ENCODE assay signal across 13 cellular contexts in genomic region chr1:2276803-2277580, GRCh38. TPM values are rescaled to one million over a fixed set of nuclear protein-coding genes. Genes with fewer than 3 reads are reported as not detected.
A peak's percentile ranks its signal among the peaks of the same experiment; 100 is the strongest.
DNase-seq lines count a peak whose midpoint lies in the region; ATAC-seq, FAIRE-seq and TF ChIP-seq lines count a peak whose summit lies in the region.
"Had no signal": no experiment of that assay in that cellular context is flagged by ENCODE, and none has a peak within 500 bp of the region (broad histone marks: within the 10 kb centered on the region; RNA-seq: fewer than 3 reads in every experiment).

No MANE protein-coding gene starts in this region.

- H3K27me3 Mint-ChIP-seq in T-helper 2 cell treated with Interferon-gamma antibody and Interleukin-4, amounts not matched to agents 5 μg/mL and 100 μg/mL, for 36 hours (ENCODE audit: low read depth) = no peaks in the 10 kb centered on the region

- no peaks in the 10 kb centered on the region for H3K27me3 ChIP-seq in right cardiac atrium (ENCODE audit: control insufficient read depth, insufficient read depth)
- H3K27me3 ChIP-seq in stomach smooth muscle (ENCODE audit: control insufficient read depth in 1 of 2, insufficient read depth in 2 of 2, low read length in 2 of 2) = no peaks in the 10 kb centered on the region
- H3K27me3 ChIP-seq: MG63 had no signal

- peak overlapping the region; percentile 15 for H3K27ac Mint-ChIP-seq in T-helper 2 cell treated with Interferon-gamma antibody and Interleukin-4, amounts not matched to agents 5 μg/mL and 100 μg/mL, for 36 hours

- FAIRE-seq in GM12892 (lab: Jason Lieb, UNC) = no peak
- FAIRE-seq: TTC549 had no signal

- no peak for ATAC-seq in right cardiac atrium
- ATAC-seq in HG02763 (IDR thresholded peaks at IDR 0.05; ENCODE audit: unreplicated experiment) = no peak

- no peaks in the 10 kb centered on the region for H3K9me3 ChIP-seq in right cardiac atrium (ENCODE audit: control insufficient read depth, low read length)
- H3K9me3 ChIP-seq in stomach smooth muscle (ENCODE audit: control insufficient read depth in 2 of 2, low read length in 2 of 2) = no peaks in the 10 kb centered on the region
- H3K9me3 ChIP-seq: MG63 had no signal

- WGBS in right cardiac atrium = 68% methylated on average over 12 of the region's 12 CpGs

- TF ChIP-seq POLR2A in GM12892 (IDR thresholded peaks at IDR 0.05; ENCODE audit: low read depth, low read length) = no peak

- H3K4me1 ChIP-seq in right cardiac atrium (ENCODE audit: control insufficient read depth, insufficient read depth, low read length) = peaks cover 49% of the 10 kb centered on the region
- peaks cover 71% of the 10 kb centered on the region for H3K4me1 ChIP-seq in stomach smooth muscle (ENCODE audit: control insufficient read depth, insufficient read depth, low read length)

- H3K9ac ChIP-seq in stomach smooth muscle (ENCODE audit: low read length in 2 of 2) = no peak overlapping the region

- peaks cover 0 to 4% of the 10 kb centered on the region in 2 donors for H3K36me3 ChIP-seq in stomach smooth muscle (ENCODE audit: control insufficient read depth in 2 of 2, insufficient read depth in 2 of 2, low read length in 2 of 2)

- no peak for DNase-seq in T-helper 2 cell treated with Interferon-gamma antibody and Interleukin-4, amounts not matched to agents 5 μg/mL and 100 μg/mL, for 36 hours (ENCODE audit: low spot score)
- no peak for DNase-seq in T-helper 2 cell
- DNase-seq in amniotic epithelial cell (ENCODE audit: low read depth) = peak; percentile 67
- peak; percentile 10 to 31 (median 23) for DNase-seq in right cardiac atrium
- DNase-seq in NCI-H774 (lab: John Stamatoyannopoulos, UW) = no peak
- no peak for DNase-seq in GM12892 (ENCODE audit: insufficient read length)
- DNase-seq: anterior cingulate cortex, hypothalamus, MG63 had no signal

- H3K27ac ChIP-seq in right cardiac atrium (ENCODE audit: low read length) = no peak overlapping the region
- H3K27ac ChIP-seq in stomach smooth muscle (ENCODE audit: low read length) = peak overlapping the region; percentile 18
- H3K27ac ChIP-seq: 22Rv1 had no signal

- H3K4me3 ChIP-seq in right cardiac atrium (ENCODE audit: low read length) = no peak overlapping the region
- no peak overlapping the region for H3K4me3 ChIP-seq in stomach smooth muscle (ENCODE audit: low read length in 2 of 2)
- H3K4me3 ChIP-seq: MG63 had no signal

- H3K4me1 Mint-ChIP-seq in T-helper 2 cell treated with Interferon-gamma antibody and Interleukin-4, amounts not matched to agents 5 μg/mL and 100 μg/mL, for 36 hours (ENCODE audit: low read depth) = peaks cover 22% of the 10 kb centered on the region

- H3K4me3 Mint-ChIP-seq in T-helper 2 cell treated with Interferon-gamma antibody and Interleukin-4, amounts not matched to agents 5 μg/mL and 100 μg/mL, for 36 hours = no peak overlapping the region

- peaks cover 14% of the 10 kb centered on the region for H3K36me3 Mint-ChIP-seq in T-helper 2 cell treated with Interferon-gamma antibody and Interleukin-4, amounts not matched to agents 5 μg/mL and 100 μg/mL, for 36 hours (ENCODE audit: low read depth)

- intact Hi-C loops in right cardiac atrium (cut with DNase I) = no loop called here

- H3K9me3 Mint-ChIP-seq in T-helper 2 cell treated with Interferon-gamma antibody and Interleukin-4, amounts not matched to agents 5 μg/mL and 100 μg/mL, for 36 hours = no peaks in the 10 kb centered on the region

RNA-seq across cellular contexts. Expression of gene SKI, which starts 48.9 kb away (rescaled TPM):
- total RNA-seq in right cardiac atrium = 10 to 100 TPM; 56.7 to 83.1 (median 68.9) TPM
- polyA plus RNA-seq in right cardiac atrium = 35.6 TPM
- polyA plus RNA-seq in GM12892 (2012; ENCODE audit: missing spikeins) = 2.0 TPM

Comparison
In these comparisons a context has a peak if more than half of its experiments do, and no peak if none do; other contexts are left out.
1. DNase-seq: peak in amniotic epithelial cell (single experiment) and right cardiac atrium (3 of 3); none in T-helper 2 cell treated with Interferon-gamma antibody and Interleukin-4, amounts not matched to agents 5 μg/mL and 100 μg/mL, for 36 hours (single experiment), T-helper 2 cell (0 of 5), NCI-H774 (single experiment) and GM12892 (single experiment).